ENCODE assay signal across 8 cellular contexts in genomic region chr7:8176370-8177081, GRCh38.
DNase-seq lines count a peak whose midpoint lies in the region; ATAC-seq and TF ChIP-seq lines count a peak whose summit lies in the region.

No MANE protein-coding gene starts in this region.

- H3K4me3 ChIP-seq in muscle layer of duodenum (ENCODE audit: low read depth in 1 of 2, low read length in 2 of 2): no peak overlapping the region

- peak overlapping the region; percentile 61 for H3K4me3 Mint-ChIP-seq in activated T-cell treated with anti-CD3 and anti-CD28 coated beads, Interleukin-2, amount 50 U/mL, for 24 hours
- no peak overlapping the region for H3K4me3 Mint-ChIP-seq in chondrocyte (ENCODE audit: unreplicated experiment)

- H3K27ac ChIP-seq in muscle layer of duodenum (ENCODE audit: low read length) (peak overlapping the region; percentile 6), foreskin keratinocyte (no peak overlapping the region)

- TF ChIP-seq CTCF in foreskin keratinocyte (conservative IDR thresholded peaks at IDR 0.05) (no peak), chondrocyte (IDR thresholded peaks at IDR 0.05) (no peak)

- H3K27me3 ChIP-seq in muscle layer of duodenum (ENCODE audit: low read depth, low read length) (no peaks in the 10 kb centered on the region), foreskin keratinocyte (no peaks in the 10 kb centered on the region)

- H3K27ac Mint-ChIP-seq in activated T-cell treated with anti-CD3 and anti-CD28 coated beads, Interleukin-2, amount 50 U/mL, for 24 hours: peak overlapping the region; percentile 92
- no peak overlapping the region for H3K27ac Mint-ChIP-seq in chondrocyte (ENCODE audit: unreplicated experiment)

- DNase-seq in NCI-H187 treated with DMSO at 0.1 percent for 48 hours (lab: John Stamatoyannopoulos, UW) (peak; percentile 81), foreskin keratinocyte (no peak), putamen (ENCODE audit: low spot score) (no peak), chondrocyte (ENCODE audit: low spot score) (no peak)
- no peak for DNase-seq in activated T-cell treated with anti-CD3 and anti-CD28 coated beads, Interleukin-2, amount 50 U/mL, for 24 hours

- no peaks in the 10 kb centered on the region for H3K4me1 ChIP-seq in muscle layer of duodenum (ENCODE audit: control insufficient read depth in 1 of 2, insufficient read depth in 2 of 2, low read length in 2 of 2)
- H3K4me1 ChIP-seq in foreskin keratinocyte: no peaks in the 10 kb centered on the region

- ATAC-seq in GM18867 (IDR thresholded peaks at IDR 0.05; ENCODE audit: unreplicated experiment) (peak; percentile 76), HG02759 (IDR thresholded peaks at IDR 0.05; ENCODE audit: unreplicated experiment) (peak; percentile 81), foreskin keratinocyte (no peak)

- H3K4me1 Mint-ChIP-seq in activated T-cell treated with anti-CD3 and anti-CD28 coated beads, Interleukin-2, amount 50 U/mL, for 24 hours (ENCODE audit: low read depth): peaks cover 52% of the 10 kb centered on the region
- peaks cover 16% of the 10 kb centered on the region for H3K4me1 Mint-ChIP-seq in chondrocyte (ENCODE audit: low read depth)

- no peaks in the 10 kb centered on the region for H3K9me3 Mint-ChIP-seq in activated T-cell treated with anti-CD3 and anti-CD28 coated beads, Interleukin-2, amount 50 U/mL, for 24 hours
- H3K9me3 Mint-ChIP-seq in chondrocyte (ENCODE audit: low read depth): no peaks in the 10 kb centered on the region

- no peaks in the 10 kb centered on the region for H3K27me3 Mint-ChIP-seq in activated T-cell treated with anti-CD3 and anti-CD28 coated beads, Interleukin-2, amount 50 U/mL, for 24 hours
- no peaks in the 10 kb centered on the region for H3K27me3 Mint-ChIP-seq in chondrocyte (ENCODE audit: low read depth)

- H3K9me3 ChIP-seq in muscle layer of duodenum (ENCODE audit: control insufficient read depth in 1 of 2, low read length in 2 of 2): no peaks in the 10 kb centered on the region

- no peaks in the 10 kb centered on the region for H3K36me3 ChIP-seq in muscle layer of duodenum (ENCODE audit: control insufficient read depth in 1 of 2, insufficient read depth in 2 of 2, low read length in 2 of 2)

- no peaks in the 10 kb centered on the region for H3K36me3 Mint-ChIP-seq in activated T-cell treated with anti-CD3 and anti-CD28 coated beads, Interleukin-2, amount 50 U/mL, for 24 hours (ENCODE audit: low read depth)
- no peaks in the 10 kb centered on the region for H3K36me3 Mint-ChIP-seq in chondrocyte (ENCODE audit: low read depth)
